Comparison of ENCODE assay signal across 20 cellular contexts in genomic region chr17:64767269-64767997, GRCh38.
"Had no signal": no experiment of that assay in that cellular context is flagged by ENCODE, and none has a peak within 500 bp of the region (broad histone marks: within the 10 kb centered on the region; RNA-seq: fewer than 3 reads in every experiment).

No MANE protein-coding gene starts in this region.

- H3K4me3 Mint-ChIP-seq: activated CD4-positive, alpha-beta T cell treated with anti-CD3 and anti-CD28 coated beads, Interleukin-2, amount 10 ng/mL, durations not matched to agents 24 days and 14 days; activated CD8-positive, alpha-beta T cell treated with anti-CD3 and anti-CD28 coated beads for 36 hours; activated naive CD8-positive, alpha-beta T cell treated with anti-CD3 and anti-CD28 coated beads for 36 hours; central memory CD8-positive, alpha-beta T cell; immature natural killer cell; memory B cell; naive B cell; T-cell; T-helper 2 cell treated with Interferon-gamma antibody and Interleukin-4, amounts not matched to agents 5 μg/mL and 100 μg/mL, for 36 hours; type B pancreatic cell had no signal

- H3K9me3 ChIP-seq: spleen, testis had no signal

- H3K9me3 Mint-ChIP-seq: activated CD4-positive, alpha-beta T cell treated with anti-CD3 and anti-CD28 coated beads, Interleukin-2, amount 10 ng/mL, durations not matched to agents 24 days and 14 days; activated CD8-positive, alpha-beta T cell treated with anti-CD3 and anti-CD28 coated beads for 36 hours; activated naive CD8-positive, alpha-beta T cell treated with anti-CD3 and anti-CD28 coated beads for 36 hours; central memory CD8-positive, alpha-beta T cell; immature natural killer cell; memory B cell; naive B cell; T-cell; T-helper 2 cell treated with Interferon-gamma antibody and Interleukin-4, amounts not matched to agents 5 μg/mL and 100 μg/mL, for 36 hours; type B pancreatic cell had no signal

- H3K36me3 Mint-ChIP-seq: activated naive CD8-positive, alpha-beta T cell treated with anti-CD3 and anti-CD28 coated beads for 36 hours had no signal

- H3K4me3 ChIP-seq: spleen, testis had no signal

- ATAC-seq: activated CD4-positive, CD25-positive, alpha-beta regulatory T cell treated with anti-CD3 and anti-CD28 coated beads, Interleukin-2, amount 50 U/mL, for 24 hours; activated CD8-positive, alpha-beta T cell treated with anti-CD3 and anti-CD28 coated beads for 36 hours; T-cell had no signal

- H3K27ac Mint-ChIP-seq: activated CD4-positive, alpha-beta T cell treated with anti-CD3 and anti-CD28 coated beads, Interleukin-2, amount 10 ng/mL, durations not matched to agents 24 days and 14 days; activated CD8-positive, alpha-beta T cell treated with anti-CD3 and anti-CD28 coated beads for 36 hours; activated naive CD8-positive, alpha-beta T cell treated with anti-CD3 and anti-CD28 coated beads for 36 hours; immature natural killer cell; memory B cell; naive B cell; T-cell; T-helper 2 cell treated with Interferon-gamma antibody and Interleukin-4, amounts not matched to agents 5 μg/mL and 100 μg/mL, for 36 hours; type B pancreatic cell had no signal

- DNase-seq: activated CD4-positive, alpha-beta T cell treated with anti-CD3 and anti-CD28 coated beads, Interleukin-2, amount 10 ng/mL, durations not matched to agents 24 days and 14 days; activated CD8-positive, alpha-beta T cell treated with anti-CD3 and anti-CD28 coated beads for 36 hours; activated naive CD4-positive, alpha-beta T cell; activated naive CD8-positive, alpha-beta T cell treated with anti-CD3 and anti-CD28 coated beads for 36 hours; activated T-cell treated with anti-CD3 and anti-CD28 coated beads, Interleukin-2, amount 50 U/mL, for 1 hour; foreskin fibroblast; immature natural killer cell; naive B cell; occipital lobe; spleen; stimulated activated CD4-positive, alpha-beta T cell treated with anti-CD3 and anti-CD28 coated beads, Interleukin-4, amount 100 ng/mL, for 1 hour; stimulated activated naive CD4-positive, alpha-beta T cell; T-cell; testis had no signal

- H3K27me3 Mint-ChIP-seq: activated CD4-positive, alpha-beta T cell treated with anti-CD3 and anti-CD28 coated beads, Interleukin-2, amount 10 ng/mL, durations not matched to agents 24 days and 14 days; activated CD8-positive, alpha-beta T cell treated with anti-CD3 and anti-CD28 coated beads for 36 hours; activated naive CD8-positive, alpha-beta T cell treated with anti-CD3 and anti-CD28 coated beads for 36 hours; central memory CD8-positive, alpha-beta T cell; memory B cell; naive B cell; T-cell; type B pancreatic cell had no signal

- H3K4me1 Mint-ChIP-seq: activated naive CD8-positive, alpha-beta T cell treated with anti-CD3 and anti-CD28 coated beads for 36 hours; central memory CD8-positive, alpha-beta T cell; memory B cell had no signal

- H3K4me1 ChIP-seq: spleen, testis had no signal

- H3K27ac ChIP-seq: spleen, testis, VCaP had no signal

- H3K27me3 ChIP-seq: spleen, testis had no signal
